In the genomic region with DNA sequence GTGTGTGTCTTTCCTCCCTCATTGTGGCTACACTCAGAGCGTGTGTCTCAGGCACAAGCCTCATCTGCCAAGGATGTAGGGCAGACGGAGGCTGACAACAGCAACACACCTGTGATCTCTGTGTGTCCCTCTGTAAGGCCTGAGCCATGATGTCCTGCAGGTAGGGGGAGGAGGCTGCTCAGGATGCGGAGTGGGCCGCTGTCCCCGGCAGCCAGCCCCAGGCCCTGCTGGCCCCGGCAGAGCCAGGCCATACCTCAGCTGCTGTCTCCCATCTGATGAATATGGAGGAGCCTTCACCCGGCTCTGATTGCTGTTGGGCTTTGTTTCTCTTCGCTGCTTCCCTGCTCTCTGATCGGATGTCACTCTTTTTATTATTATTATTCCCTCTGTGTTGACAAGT, we compare ENCODE assay signal across 20 cellular contexts.
A peak's percentile ranks its signal among the peaks of the same experiment; 100 is the strongest.
DNase-seq lines count a peak whose midpoint lies in the region; ATAC-seq and TF ChIP-seq lines count a peak whose summit lies in the region.
"Had no signal": no experiment of that assay in that cellular context is flagged by ENCODE, and none has a peak within 500 bp of the region (broad histone marks: within the 10 kb centered on the region; RNA-seq: fewer than 3 reads in every experiment).

No MANE protein-coding gene starts in this region.

- TF ChIP-seq CTCF in natural killer cell (IDR thresholded peaks at IDR 0.05): no peak
- no peak for TF ChIP-seq CTCF in osteocyte (IDR thresholded peaks at IDR 0.05)

- H3K27me3 Mint-ChIP-seq in natural killer cell (ENCODE audit: low read depth in 2 of 2) (no peaks in the 10 kb centered on the region), osteocyte (ENCODE audit: unreplicated experiment) (no peaks in the 10 kb centered on the region)

- H3K4me3 Mint-ChIP-seq in natural killer cell (peak overlapping the region; percentile 64), osteocyte (ENCODE audit: unreplicated experiment) (no peak overlapping the region)
- H3K4me3 Mint-ChIP-seq: activated T-cell treated with anti-CD3 and anti-CD28 coated beads, Interleukin-2, amount 50 U/mL, for 4 hours had no signal

- DNase-seq in COR-L47 (lab: John Stamatoyannopoulos, UW) (peak; percentile 31), NCI-H146 (lab: John Stamatoyannopoulos, UW) (peak; percentile 81), ecto neural progenitor cell (ENCODE audit: low spot score) (peak; percentile 53), natural killer cell (no peak), activated gamma-delta T cell treated with Interleukin-2 at 50 U/mL for 16 hours (no peak), osteocyte (ENCODE audit: extremely low spot score, unreplicated experiment) (no peak)
- no peak for DNase-seq in stimulated activated CD4-positive, alpha-beta T cell treated with anti-CD3 and anti-CD28 coated beads, Interleukin-1b, Interleukin-23, amount 100 ng/mL, for 48 hours
- no peak for DNase-seq in stimulated activated naive CD4-positive, alpha-beta T cell treated with Interleukin-2 at 50 U/mL for 16 hours (lab: John Stamatoyannopoulos, UW)
- DNase-seq: activated CD4-positive, alpha-beta T cell treated with anti-CD3 and anti-CD28 coated beads for 1 hour; activated naive CD4-positive, alpha-beta T cell treated with Interleukin-2 at 50 U/mL for 16 hours; activated T-cell treated with anti-CD3 and anti-CD28 coated beads, Interleukin-2, amount 50 U/mL, for 4 hours; Caco-2; DMS79 treated with DMSO at 0.1 percent for 48 hours; Kasumi-1; lower lobe of right lung; NCI-H2081; NCI-H446 treated with DMSO at 0.1 percent for 48 hours; occipital lobe; SHP77 had no signal

- no peaks in the 10 kb centered on the region for H3K9me3 Mint-ChIP-seq in natural killer cell
- H3K9me3 Mint-ChIP-seq in osteocyte (ENCODE audit: unreplicated experiment): no peaks in the 10 kb centered on the region
- H3K9me3 Mint-ChIP-seq: activated T-cell treated with anti-CD3 and anti-CD28 coated beads, Interleukin-2, amount 50 U/mL, for 4 hours had no signal

- ATAC-seq in natural killer cell: peak in 1 of 3 donors; percentile 23
- ATAC-seq: activated T-cell treated with anti-CD3 and anti-CD28 coated beads, Interleukin-2, amount 50 U/mL, for 4 hours; HepG2; lower lobe of right lung had no signal

- peaks cover 14 to 47% of the 10 kb centered on the region in 2 donors for H3K4me1 Mint-ChIP-seq in natural killer cell
- no peaks in the 10 kb centered on the region for H3K4me1 Mint-ChIP-seq in osteocyte (ENCODE audit: unreplicated experiment)

- H3K27ac Mint-ChIP-seq in natural killer cell: peak overlapping the region; percentile 36 to 71
- H3K27ac Mint-ChIP-seq in osteocyte (ENCODE audit: unreplicated experiment): no peak overlapping the region

- no peaks in the 10 kb centered on the region for H3K36me3 Mint-ChIP-seq in natural killer cell
- no peaks in the 10 kb centered on the region for H3K36me3 Mint-ChIP-seq in osteocyte (ENCODE audit: unreplicated experiment)

- intact Hi-C loops in natural killer cell (cut with micrococcal nuclease): no loop called here

Comparison
In these comparisons a context has a peak if more than half of its experiments do, and no peak if none do; other contexts are left out.
1. DNase-seq: peak in COR-L47 (single experiment), NCI-H146 (single experiment) and ecto neural progenitor cell (single experiment); none in natural killer cell (single experiment), stimulated activated CD4-positive, alpha-beta T cell treated with anti-CD3 and anti-CD28 coated beads, Interleukin-1b, Interleukin-23, amount 100 ng/mL, for 48 hours (single experiment), activated gamma-delta T cell treated with Interleukin-2 at 50 U/mL for 16 hours (single experiment), osteocyte (single experiment) and stimulated activated naive CD4-positive, alpha-beta T cell treated with Interleukin-2 at 50 U/mL for 16 hours (single experiment).